In the genomic region with DNA sequence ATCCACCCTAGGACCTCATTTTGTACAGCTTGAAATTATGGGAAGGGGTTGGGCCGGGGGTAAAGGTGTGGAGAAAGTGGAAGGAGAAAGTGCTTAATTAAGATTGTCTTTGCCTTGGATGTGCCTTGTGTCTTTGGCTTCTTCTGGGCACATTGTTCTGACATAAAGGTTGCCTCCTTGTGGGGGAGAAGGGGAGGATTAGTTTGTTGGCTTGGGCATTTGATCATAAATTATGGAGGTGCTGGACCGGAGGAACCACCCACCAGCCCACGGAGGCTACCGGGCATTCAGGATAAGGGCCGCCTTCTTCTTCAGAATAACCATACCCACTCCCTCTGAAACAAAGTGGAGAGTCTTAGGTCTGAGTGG, we compare ENCODE assay signal across 8 cellular contexts. TPM values are rescaled to one million over a fixed set of nuclear protein-coding genes. Genes with fewer than 3 reads are reported as not detected.
DNase-seq lines count a peak whose midpoint lies in the region; ATAC-seq, FAIRE-seq and TF ChIP-seq lines count a peak whose summit lies in the region.

No MANE protein-coding gene starts in this region.

- no peak for TF ChIP-seq EP300 in SK-N-SH (IDR thresholded peaks at IDR 0.05; ENCODE audit: borderline replicate concordance in 1 of 2, low read depth in 1 of 2, low read length in 1 of 2)

- H3K27ac ChIP-seq in SK-N-SH (ENCODE audit: low read depth in 2 of 2, low read length in 1 of 2), result peak overlapping the region; percentile 82 to 88

- peak overlapping the region; percentile 89 for H3K9ac ChIP-seq in SK-N-SH

- no peak for ATAC-seq in HG02870 (IDR thresholded peaks at IDR 0.05; ENCODE audit: unreplicated experiment)

- peaks cover 37% of the 10 kb centered on the region for H3K36me3 ChIP-seq in BE2C
- H3K36me3 ChIP-seq in SK-N-SH (replicated peaks in 1 of 2; ENCODE audit: control insufficient read depth in 1 of 2, insufficient read depth in 2 of 2, low read length in 1 of 2), result peaks cover 6 to 45% of the 10 kb centered on the region in 2 experiments

- CTCF ChIA-PET in SK-N-SH (lab: Yijun Ruan, JAX), result interaction anchor here (0.9 to 2.6 kb wide), 4 partner anchors 21 to 354 kb away, joined by 3 to 8 read pairs (median 3); partner anchors contain the start of genes APOA5 and SIK3

- peaks cover 27% of the 10 kb centered on the region for H3K36me3 Mint-ChIP-seq in nephron (ENCODE audit: low read depth)

- TF ChIP-seq CTCF in BE2C (IDR thresholded peaks at IDR 0.05; ENCODE audit: low read depth, low read length), result peak; percentile 41
- peak; percentile 34 for TF ChIP-seq CTCF in SK-N-SH (IDR thresholded peaks at IDR 0.05)
- TF ChIP-seq CTCF in nephron (IDR thresholded peaks at IDR 0.05; ENCODE audit: unreplicated experiment in 3 of 3), result no peak

- TF ChIP-seq RAD21 in SK-N-SH (IDR thresholded peaks at IDR 0.05; ENCODE audit: low read length), result no peak

- FAIRE-seq in H54 (lab: Jason Lieb, UNC), result no peak

- no peak overlapping the region for H2AFZ ChIP-seq in SK-N-SH (ENCODE audit: low read depth)

- DNase-seq in BE2C (peak; percentile 21), H54 (ENCODE audit: insufficient read length, low spot score) (peak; percentile 25), SK-N-SH (peak; percentile 61), epidermal melanocyte (ENCODE audit: insufficient read length, low spot score) (peak; percentile 26), mucosa of gallbladder (ENCODE audit: low spot score) (no peak), GM19240 (ENCODE audit: insufficient read length, low spot score) (no peak)

- H3F3A ChIP-seq in SK-N-SH (replicated peaks; ENCODE audit: insufficient read depth), result peaks cover 18% of the 10 kb centered on the region

- POLR2A ChIA-PET in SK-N-SH (lab: Yijun Ruan, JAX), result no interaction called here

- H3K4me3 ChIP-seq in BE2C (ENCODE audit: low read depth, low read length) (peak overlapping the region; percentile 83), SK-N-SH (ENCODE audit: low read depth in 2 of 2, low read length in 1 of 2) (peak overlapping the region; percentile 76 to 84)

- peaks cover 33% of the 10 kb centered on the region for H3K4me1 Mint-ChIP-seq in nephron

- H3K4me1 ChIP-seq in BE2C, result no peaks in the 10 kb centered on the region
- H3K4me1 ChIP-seq in SK-N-SH (ENCODE audit: control insufficient read depth in 1 of 2, insufficient read depth in 2 of 2, low read depth in 1 of 2, low read length in 1 of 2), result peaks cover 0 to 8% of the 10 kb centered on the region in 2 experiments; a peak in 3 of 4 replicates

- peaks cover 57% of the 10 kb centered on the region for H4K20me1 ChIP-seq in SK-N-SH (ENCODE audit: insufficient read depth)

- WGBS in SK-N-SH (ENCODE audit: low lambda C conversion rate), result 5% methylated on average over 5 of the region's 5 CpGs

- no peaks in the 10 kb centered on the region for H3K9me3 ChIP-seq in BE2C
- H3K9me3 ChIP-seq in SK-N-SH, result no peaks in the 10 kb centered on the region

- H3K27ac Mint-ChIP-seq in nephron, result peak overlapping the region; percentile 94 to 98 (median 96)

- H3K27me3 Mint-ChIP-seq in nephron (ENCODE audit: low read depth), result no peaks in the 10 kb centered on the region

- TF ChIP-seq POLR2A in H54 (IDR thresholded peaks at IDR 0.05; ENCODE audit: low read depth, low read length), result no peak

- no peaks in the 10 kb centered on the region for H3K9me3 Mint-ChIP-seq in nephron

- peak overlapping the region; percentile 99 to 100 (median 99) for H3K4me3 Mint-ChIP-seq in nephron

- H3K9me2 ChIP-seq in SK-N-SH, result no peaks in the 10 kb centered on the region

- peaks cover 60% of the 10 kb centered on the region for H3K79me2 ChIP-seq in SK-N-SH (ENCODE audit: insufficient read depth)

- H3K27me3 ChIP-seq in BE2C (no peaks in the 10 kb centered on the region), SK-N-SH (ENCODE audit: insufficient read depth) (no peaks in the 10 kb centered on the region)

- H3K4me2 ChIP-seq in SK-N-SH, result peak overlapping the region; percentile 92

TF ChIP-seq in SK-N-SH, 30 proteins besides CTCF, POLR2A, EP300 and RAD21:
- TF ChIP-seq SMC3 (IDR thresholded peaks at IDR 0.05; ENCODE audit: low read depth, low read length) (0 out of 2 replicates have a peak, but pooled peaks have one; percentile 5), GATA2 (CRISPR knock-in tag; IDR thresholded peaks at IDR 0.05) (no peak), GABPA (IDR thresholded peaks at IDR 0.05; ENCODE audit: low read depth) (no peak), TEAD4 (IDR thresholded peaks at IDR 0.05; ENCODE audit: borderline replicate concordance, insufficient read depth) (no peak)

RNA-seq across cellular contexts. Expression of gene PAFAH1B2, which starts 1.3 kb away (rescaled TPM):
- 99.2 TPM for polyA plus RNA-seq in BE2C (2012; ENCODE audit: insufficient read depth, insufficient read length, low read depth)
- 19.6 and 27.3 TPM in 2 replicates for polyA plus RNA-seq in SK-N-SH (2012; rRNA removed)
- 25.9 and 27.4 TPM in 2 replicates for polyA plus RNA-seq in SK-N-SH (2012; cell fraction: cytosol; rRNA removed)
- polyA plus RNA-seq in SK-N-SH (2012; cell fraction: nucleus; rRNA removed), result 25.4 and 27.2 TPM in 2 replicates
- 73.9 TPM for total RNA-seq in mucosa of gallbladder

RNA-seq across cellular contexts. Expression of gene SIDT2, which starts 33.2 kb away (rescaled TPM):
- 36.0 TPM for polyA plus RNA-seq in BE2C (2012; ENCODE audit: insufficient read depth, insufficient read length, low read depth)
- 17.3 and 17.5 TPM in 2 replicates for polyA plus RNA-seq in SK-N-SH (2012; rRNA removed)
- polyA plus RNA-seq in SK-N-SH (2012; cell fraction: cytosol; rRNA removed), result 8.0 and 12.6 TPM in 2 replicates
- 39.5 and 52.3 TPM in 2 replicates for polyA plus RNA-seq in SK-N-SH (2012; cell fraction: nucleus; rRNA removed)
- 72.9 TPM for total RNA-seq in mucosa of gallbladder

RNA-seq across cellular contexts. Expression of gene SIK3, which starts 47.1 kb away (rescaled TPM):
- 35.6 TPM for polyA plus RNA-seq in BE2C (2012; ENCODE audit: insufficient read depth, insufficient read length, low read depth)
- 4.5 and 5.1 TPM in 2 replicates for polyA plus RNA-seq in SK-N-SH (2012; rRNA removed)
- 4.5 and 4.9 TPM in 2 replicates for polyA plus RNA-seq in SK-N-SH (2012; cell fraction: cytosol; rRNA removed)
- 14.0 and 15.9 TPM in 2 replicates for polyA plus RNA-seq in SK-N-SH (2012; cell fraction: nucleus; rRNA removed)
- total RNA-seq in mucosa of gallbladder, result 54.6 TPM

RNA-seq across cellular contexts. Expression of gene TAGLN, which starts 53.8 kb away (rescaled TPM):
- 10.2 TPM for polyA plus RNA-seq in BE2C (2012; ENCODE audit: insufficient read depth, insufficient read length, low read depth)
- polyA plus RNA-seq in SK-N-SH (2012; rRNA removed), result 519 and 811 TPM in 2 replicates
- 447 and 526 TPM in 2 replicates for polyA plus RNA-seq in SK-N-SH (2012; cell fraction: cytosol; rRNA removed)
- polyA plus RNA-seq in SK-N-SH (2012; cell fraction: nucleus; rRNA removed), result 571 and 676 TPM in 2 replicates
- 2,517 TPM for total RNA-seq in mucosa of gallbladder

Comparison
In these comparisons a context has a peak if more than half of its experiments do, and no peak if none do; other contexts are left out.
1. DNase-seq: peak in BE2C (single experiment), H54 (single experiment), SK-N-SH (single experiment) and epidermal melanocyte (single experiment); none in mucosa of gallbladder (single experiment) and GM19240 (single experiment).
2. CTCF ChIP-seq: peak in BE2C (single experiment) and SK-N-SH (single experiment); none in nephron (0 of 3).